12 cellular contexts compared by ENCODE assay signal in the genomic region with DNA sequence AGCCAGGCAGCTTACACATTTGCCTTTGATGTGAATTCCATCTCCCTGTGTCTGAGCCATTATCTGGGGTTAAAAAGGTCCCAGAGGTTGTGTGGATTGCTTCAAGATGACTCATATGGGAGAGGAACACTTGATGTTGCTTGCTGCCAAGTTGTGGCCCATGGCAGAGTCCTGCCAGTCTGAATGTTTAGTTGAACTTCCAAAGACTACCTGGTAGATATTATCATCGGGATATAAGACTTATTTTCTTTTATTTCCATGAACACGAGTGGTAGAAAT.
DNase-seq lines count a peak whose midpoint lies in the region; ATAC-seq and TF ChIP-seq lines count a peak whose summit lies in the region.
"Had no signal": no experiment of that assay in that cellular context is flagged by ENCODE, and none has a peak within 500 bp of the region (broad histone marks: within the 10 kb centered on the region; RNA-seq: fewer than 3 reads in every experiment).

No MANE protein-coding gene starts in this region.

- peaks cover 32% of the 10 kb centered on the region for H3K36me3 Mint-ChIP-seq in chondrocyte (ENCODE audit: low read depth)

- H3K27ac Mint-ChIP-seq in chondrocyte (ENCODE audit: unreplicated experiment) = peak overlapping the region; percentile 15

- no peaks in the 10 kb centered on the region for H3K27me3 Mint-ChIP-seq in chondrocyte (ENCODE audit: low read depth)
- H3K27me3 Mint-ChIP-seq: brain had no signal

- no peak overlapping the region for H3K4me3 Mint-ChIP-seq in chondrocyte (ENCODE audit: unreplicated experiment)
- H3K4me3 Mint-ChIP-seq: brain had no signal

- peaks cover 25% of the 10 kb centered on the region for H3K4me1 Mint-ChIP-seq in chondrocyte (ENCODE audit: low read depth)
- H3K4me1 Mint-ChIP-seq: brain had no signal

- no peak for TF ChIP-seq CTCF in chondrocyte (IDR thresholded peaks at IDR 0.05)

- DNase-seq in AG08396 (ENCODE audit: low spot score) = peak; percentile 40
- DNase-seq in HuH-7 (ENCODE audit: low spot score) = peak; percentile 11
- DNase-seq in chondrocyte (ENCODE audit: low spot score) = no peak
- DNase-seq in kidney tubule cell (ENCODE audit: low spot score) = peak; percentile 84
- no peak for DNase-seq in NCI-H1048 (lab: John Stamatoyannopoulos, UW)
- no peak for DNase-seq in NOMO-1 treated with DMSO at 0.1 percent for 48 hours (lab: John Stamatoyannopoulos, UW; ENCODE audit: unreplicated experiment)
- DNase-seq: activated CD4-positive, alpha-beta T cell treated with anti-CD3 and anti-CD28 coated beads, Interleukin-2, amount 50 U/mL, for 48 hours; BE2C; NCI-H2029 treated with DMSO at 0.1 percent for 48 hours had no signal

- H3K9me3 Mint-ChIP-seq in chondrocyte (ENCODE audit: low read depth) = no peaks in the 10 kb centered on the region
- H3K9me3 Mint-ChIP-seq: brain had no signal

- ATAC-seq in GM18498 (IDR thresholded peaks at IDR 0.05; ENCODE audit: unreplicated experiment) = no peak
- ATAC-seq in HG03139 (IDR thresholded peaks at IDR 0.05; ENCODE audit: unreplicated experiment) = no peak

Comparison
In these comparisons a context has a peak if more than half of its experiments do, and no peak if none do; other contexts are left out.
1. DNase-seq: peak in AG08396 (single experiment), HuH-7 (single experiment) and kidney tubule cell (single experiment); none in chondrocyte (single experiment), NCI-H1048 (single experiment) and NOMO-1 treated with DMSO at 0.1 percent for 48 hours (single experiment).